ENCODE assay signal across 22 cellular contexts in the genomic region with DNA sequence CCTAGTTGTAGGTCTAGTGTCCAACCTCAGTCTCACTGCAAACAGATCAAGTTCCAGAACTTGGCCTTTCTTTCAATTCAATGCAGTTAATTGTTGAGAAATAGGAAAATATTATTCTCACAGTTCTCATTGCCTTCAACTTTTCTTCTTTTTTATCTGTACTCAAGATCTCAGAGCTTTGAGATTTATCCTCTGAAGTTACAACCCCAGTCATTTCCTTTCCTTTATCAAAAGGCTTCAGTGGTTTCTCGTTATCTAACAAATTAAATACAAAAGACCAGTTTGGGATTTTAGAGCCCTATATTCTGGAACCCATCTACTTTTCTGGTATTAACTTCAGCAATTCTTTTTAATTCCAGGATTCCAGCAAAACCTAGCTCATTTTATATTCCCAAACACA.
"Had no signal": no experiment of that assay in that cellular context is flagged by ENCODE, and none has a peak within 500 bp of the region (broad histone marks: within the 10 kb centered on the region; RNA-seq: fewer than 3 reads in every experiment).

No MANE protein-coding gene starts in this region.

- H3K36me3 Mint-ChIP-seq: mesothelial cell of epicardium; stimulated activated effector memory CD8-positive, alpha-beta T cell treated with anti-CD3 and anti-CD28 coated beads, Interleukin-12 subunit alpha, Interleukin-12 subunit beta, amount 100 ng/mL, for 72 hours had no signal

- H3K4me3 Mint-ChIP-seq: memory B cell; mesothelial cell of epicardium; nephron progenitor cell; stimulated activated effector memory CD8-positive, alpha-beta T cell treated with anti-CD3 and anti-CD28 coated beads, Interleukin-12 subunit alpha, Interleukin-12 subunit beta, amount 100 ng/mL, for 72 hours; stimulated activated naive CD8-positive, alpha-beta T cell treated with anti-CD3 and anti-CD28 coated beads, Interleukin-15, Interleukin-2, amounts not matched to agents 100 ng/mL and 50 ng/mL, for 24 hours had no signal

- H3K27ac Mint-ChIP-seq: memory B cell; mesothelial cell of epicardium; nephron progenitor cell; stimulated activated effector memory CD8-positive, alpha-beta T cell treated with anti-CD3 and anti-CD28 coated beads, Interleukin-12 subunit alpha, Interleukin-12 subunit beta, amount 100 ng/mL, for 72 hours; stimulated activated naive CD8-positive, alpha-beta T cell treated with anti-CD3 and anti-CD28 coated beads, Interleukin-15, Interleukin-2, amounts not matched to agents 100 ng/mL and 50 ng/mL, for 24 hours had no signal

- ATAC-seq: left cardiac atrium; lower lobe of right lung; psoas muscle; right lobe of liver; stimulated activated effector memory CD8-positive, alpha-beta T cell treated with anti-CD3 and anti-CD28 coated beads, Interleukin-12 subunit alpha, Interleukin-12 subunit beta, amount 100 ng/mL, for 72 hours had no signal

- H3K9me3 ChIP-seq: lower lobe of right lung, neutrophil, psoas muscle, right lobe of liver, tibial artery, upper lobe of left lung, uterus had no signal

- H3K9me3 Mint-ChIP-seq: memory B cell; nephron progenitor cell; stimulated activated effector memory CD8-positive, alpha-beta T cell treated with anti-CD3 and anti-CD28 coated beads, Interleukin-12 subunit alpha, Interleukin-12 subunit beta, amount 100 ng/mL, for 72 hours; stimulated activated naive CD8-positive, alpha-beta T cell treated with anti-CD3 and anti-CD28 coated beads, Interleukin-15, Interleukin-2, amounts not matched to agents 100 ng/mL and 50 ng/mL, for 24 hours had no signal

- DNase-seq: dorsolateral prefrontal cortex; effector CD8-positive, alpha-beta T cell; foreskin melanocyte; head of caudate nucleus; kidney; left cardiac atrium; left ventricle myocardium inferior; lower lobe of right lung; nephron progenitor cell; psoas muscle; retina; right lobe of liver; stimulated activated CD4-positive, alpha-beta T cell treated with anti-CD3 and anti-CD28 coated beads, Interleukin-4, amount 100 ng/mL, for 1 hour; stimulated activated CD8-positive, alpha-beta memory T cell treated with anti-CD3 and anti-CD28 coated beads, Interleukin-4, amount 100 ng/mL, for 48 hours; tibial artery; upper lobe of left lung; uterus had no signal

- H3K27me3 Mint-ChIP-seq: memory B cell; stimulated activated naive CD8-positive, alpha-beta T cell treated with anti-CD3 and anti-CD28 coated beads, Interleukin-15, Interleukin-2, amounts not matched to agents 100 ng/mL and 50 ng/mL, for 24 hours had no signal

- H3K4me1 Mint-ChIP-seq: mesothelial cell of epicardium; nephron progenitor cell; stimulated activated effector memory CD8-positive, alpha-beta T cell treated with anti-CD3 and anti-CD28 coated beads, Interleukin-12 subunit alpha, Interleukin-12 subunit beta, amount 100 ng/mL, for 72 hours had no signal
